ENCODE assay signal across 1 cellular context in the genomic region with DNA sequence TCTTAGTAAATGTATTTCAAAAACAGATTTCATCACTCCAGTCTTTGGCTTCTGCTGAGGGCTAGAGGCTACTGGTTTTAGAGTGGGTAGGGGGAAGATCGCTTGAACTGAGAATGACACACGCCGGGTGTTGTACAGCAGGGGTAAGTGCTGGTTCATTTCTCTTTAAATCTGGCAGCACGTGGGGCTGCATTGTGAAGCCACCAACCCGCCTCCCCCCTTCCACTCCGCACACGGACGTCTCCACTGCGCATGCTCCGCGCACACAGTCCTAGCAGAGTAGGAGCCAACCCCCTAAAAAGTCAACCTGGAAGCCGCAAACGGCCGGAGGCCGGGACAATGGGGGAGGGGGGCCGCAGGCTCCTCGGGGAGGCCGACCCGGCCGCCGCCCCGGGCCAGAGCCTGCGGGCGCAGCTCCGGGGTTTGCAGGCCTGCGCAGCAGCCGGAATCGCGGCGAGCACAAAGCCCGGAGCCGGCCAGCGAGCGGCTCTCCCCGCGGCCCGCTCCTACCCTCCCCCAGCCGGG.
A peak's percentile ranks its signal among the peaks of the same experiment; 100 is the strongest.
TF ChIP-seq lines count a peak whose summit lies in the region.

No MANE protein-coding gene starts in this region.

TF ChIP-seq in K562, 482 proteins besides CTCF, POLR2A, EP300 and RAD21 (continued from another document and continues in another):
- no peak for TF ChIP-seq ZBTB5 (IDR thresholded peaks at IDR 0.05)
- TF ChIP-seq, protein P1, sequence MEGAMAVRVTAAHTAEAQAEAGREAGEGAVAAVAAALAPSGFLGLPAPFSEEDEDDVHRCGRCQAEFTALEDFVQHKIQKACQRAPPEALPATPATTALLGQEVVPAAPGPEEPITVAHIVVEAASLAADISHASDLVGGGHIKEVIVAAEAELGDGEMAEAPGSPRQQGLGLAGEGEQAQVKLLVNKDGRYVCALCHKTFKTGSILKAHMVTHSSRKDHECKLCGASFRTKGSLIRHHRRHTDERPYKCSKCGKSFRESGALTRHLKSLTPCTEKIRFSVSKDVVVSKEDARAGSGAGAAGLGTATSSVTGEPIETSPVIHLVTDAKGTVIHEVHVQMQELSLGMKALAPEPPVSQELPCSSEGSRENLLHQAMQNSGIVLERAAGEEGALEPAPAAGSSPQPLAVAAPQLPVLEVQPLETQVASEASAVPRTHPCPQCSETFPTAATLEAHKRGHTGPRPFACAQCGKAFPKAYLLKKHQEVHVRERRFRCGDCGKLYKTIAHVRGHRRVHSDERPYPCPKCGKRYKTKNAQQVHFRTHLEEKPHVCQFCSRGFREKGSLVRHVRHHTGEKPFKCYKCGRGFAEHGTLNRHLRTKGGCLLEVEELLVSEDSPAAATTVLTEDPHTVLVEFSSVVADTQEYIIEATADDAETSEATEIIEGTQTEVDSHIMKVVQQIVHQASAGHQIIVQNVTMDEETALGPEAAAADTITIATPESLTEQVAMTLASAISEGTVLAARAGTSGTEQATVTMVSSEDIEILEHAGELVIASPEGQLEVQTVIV (CRISPR knock-in tag; IDR thresholded peaks at IDR 0.05; ENCODE audit: borderline replicate concordance): no peak
- TF ChIP-seq, protein P2, sequence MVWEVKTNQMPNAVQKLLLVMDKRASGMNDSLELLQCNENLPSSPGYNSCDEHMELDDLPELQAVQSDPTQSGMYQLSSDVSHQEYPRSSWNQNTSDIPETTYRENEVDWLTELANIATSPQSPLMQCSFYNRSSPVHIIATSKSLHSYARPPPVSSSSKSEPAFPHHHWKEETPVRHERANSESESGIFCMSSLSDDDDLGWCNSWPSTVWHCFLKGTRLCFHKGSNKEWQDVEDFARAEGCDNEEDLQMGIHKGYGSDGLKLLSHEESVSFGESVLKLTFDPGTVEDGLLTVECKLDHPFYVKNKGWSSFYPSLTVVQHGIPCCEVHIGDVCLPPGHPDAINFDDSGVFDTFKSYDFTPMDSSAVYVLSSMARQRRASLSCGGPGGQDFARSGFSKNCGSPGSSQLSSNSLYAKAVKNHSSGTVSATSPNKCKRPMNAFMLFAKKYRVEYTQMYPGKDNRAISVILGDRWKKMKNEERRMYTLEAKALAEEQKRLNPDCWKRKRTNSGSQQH (CRISPR knock-in tag; IDR thresholded peaks at IDR 0.05): no peak
- no peak for TF ChIP-seq HLTF (IDR thresholded peaks at IDR 0.05)
- no peak for TF ChIP-seq SP1 (CRISPR knock-in tag; IDR thresholded peaks at IDR 0.05)
- no peak for TF ChIP-seq GATA2 (CRISPR knock-in tag; IDR thresholded peaks at IDR 0.05)
- no peak for TF ChIP-seq BRF1 (IDR thresholded peaks at IDR 0.05; ENCODE audit: borderline replicate concordance, extremely low read depth, insufficient read length)
- no peak for TF ChIP-seq CC2D1A (IDR thresholded peaks at IDR 0.05)
- TF ChIP-seq FOXJ2 (tag; IDR thresholded peaks at IDR 0.05): no peak
- TF ChIP-seq SLC30A9 (CRISPR knock-in tag; IDR thresholded peaks at IDR 0.05): no peak
- no peak for TF ChIP-seq TCF7L2 (IDR thresholded peaks at IDR 0.05; ENCODE audit: low read depth, low read length)
- TF ChIP-seq ZNF695 (CRISPR knock-in tag; IDR thresholded peaks at IDR 0.05): no peak
- TF ChIP-seq ZNF408 (CRISPR knock-in tag; IDR thresholded peaks at IDR 0.05; ENCODE audit: low read depth): no peak
- TF ChIP-seq ZBTB17 (CRISPR knock-in tag; IDR thresholded peaks at IDR 0.05): 0 out of 2 replicates have a peak, but pooled peaks have one; percentile 12
- no peak for TF ChIP-seq ARHGAP35 (IDR thresholded peaks at IDR 0.05; ENCODE audit: partially characterized antibody)
- no peak for TF ChIP-seq FOXA3 (CRISPR knock-in tag; conservative IDR thresholded peaks at IDR 0.05 in 1 of 2, IDR thresholded peaks at IDR 0.05 in 1 of 2)
- TF ChIP-seq HNRNPK (IDR thresholded peaks at IDR 0.05; ENCODE audit: low read depth, low read length, poor library complexity, severe bottlenecking): no peak
- TF ChIP-seq, protein P3, sequence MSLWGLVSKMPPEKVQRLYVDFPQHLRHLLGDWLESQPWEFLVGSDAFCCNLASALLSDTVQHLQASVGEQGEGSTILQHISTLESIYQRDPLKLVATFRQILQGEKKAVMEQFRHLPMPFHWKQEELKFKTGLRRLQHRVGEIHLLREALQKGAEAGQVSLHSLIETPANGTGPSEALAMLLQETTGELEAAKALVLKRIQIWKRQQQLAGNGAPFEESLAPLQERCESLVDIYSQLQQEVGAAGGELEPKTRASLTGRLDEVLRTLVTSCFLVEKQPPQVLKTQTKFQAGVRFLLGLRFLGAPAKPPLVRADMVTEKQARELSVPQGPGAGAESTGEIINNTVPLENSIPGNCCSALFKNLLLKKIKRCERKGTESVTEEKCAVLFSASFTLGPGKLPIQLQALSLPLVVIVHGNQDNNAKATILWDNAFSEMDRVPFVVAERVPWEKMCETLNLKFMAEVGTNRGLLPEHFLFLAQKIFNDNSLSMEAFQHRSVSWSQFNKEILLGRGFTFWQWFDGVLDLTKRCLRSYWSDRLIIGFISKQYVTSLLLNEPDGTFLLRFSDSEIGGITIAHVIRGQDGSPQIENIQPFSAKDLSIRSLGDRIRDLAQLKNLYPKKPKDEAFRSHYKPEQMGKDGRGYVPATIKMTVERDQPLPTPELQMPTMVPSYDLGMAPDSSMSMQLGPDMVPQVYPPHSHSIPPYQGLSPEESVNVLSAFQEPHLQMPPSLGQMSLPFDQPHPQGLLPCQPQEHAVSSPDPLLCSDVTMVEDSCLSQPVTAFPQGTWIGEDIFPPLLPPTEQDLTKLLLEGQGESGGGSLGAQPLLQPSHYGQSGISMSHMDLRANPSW (CRISPR knock-in tag; IDR thresholded peaks at IDR 0.05): no peak
- no peak for TF ChIP-seq RBM39 (optimal IDR thresholded peaks at IDR 0.05; ENCODE audit: low read depth, low read length)
- TF ChIP-seq PHB2 (IDR thresholded peaks at IDR 0.05; ENCODE audit: low read depth): no peak
- TF ChIP-seq STAT5B (CRISPR knock-in tag; IDR thresholded peaks at IDR 0.05): no peak
- no peak for TF ChIP-seq HDAC3 (IDR thresholded peaks at IDR 0.05; ENCODE audit: borderline replicate concordance, partially characterized antibody)
- no peak for TF ChIP-seq POLR2AphosphoS2 (IDR thresholded peaks at IDR 0.05; ENCODE audit: low read length)
- TF ChIP-seq FOXK1 (CRISPR knock-in tag; IDR thresholded peaks at IDR 0.05; ENCODE audit: borderline replicate concordance): no peak
- no peak for TF ChIP-seq TCF15 (CRISPR knock-in tag; IDR thresholded peaks at IDR 0.05)
- TF ChIP-seq RNF2 (IDR thresholded peaks at IDR 0.05): no peak
- no peak for TF ChIP-seq ZNF583 (CRISPR knock-in tag; IDR thresholded peaks at IDR 0.05)
- TF ChIP-seq RBM17 (IDR thresholded peaks at IDR 0.05; ENCODE audit: borderline replicate concordance, low read depth, low read length): no peak
- TF ChIP-seq ETV1 (tag; conservative IDR thresholded peaks at IDR 0.05; ENCODE audit: low read depth): no peak
- TF ChIP-seq ZNF586 (CRISPR knock-in tag; conservative IDR thresholded peaks at IDR 0.05): no peak
- TF ChIP-seq RBBP5 (IDR thresholded peaks at IDR 0.05; ENCODE audit: borderline replicate concordance, insufficient read depth, low read length, poor library complexity, severe bottlenecking): no peak
- no peak for TF ChIP-seq EGR1 (conservative IDR thresholded peaks at IDR 0.05)
- no peak for TF ChIP-seq ZNF431 (CRISPR knock-in tag; IDR thresholded peaks at IDR 0.05)
- TF ChIP-seq ZNF143 (CRISPR knock-in tag; IDR thresholded peaks at IDR 0.05): no peak
- no peak for TF ChIP-seq NFXL1 (CRISPR knock-in tag; IDR thresholded peaks at IDR 0.05)
- TF ChIP-seq MLX (CRISPR knock-in tag; conservative IDR thresholded peaks at IDR 0.05): no peak
- TF ChIP-seq, protein P4, sequence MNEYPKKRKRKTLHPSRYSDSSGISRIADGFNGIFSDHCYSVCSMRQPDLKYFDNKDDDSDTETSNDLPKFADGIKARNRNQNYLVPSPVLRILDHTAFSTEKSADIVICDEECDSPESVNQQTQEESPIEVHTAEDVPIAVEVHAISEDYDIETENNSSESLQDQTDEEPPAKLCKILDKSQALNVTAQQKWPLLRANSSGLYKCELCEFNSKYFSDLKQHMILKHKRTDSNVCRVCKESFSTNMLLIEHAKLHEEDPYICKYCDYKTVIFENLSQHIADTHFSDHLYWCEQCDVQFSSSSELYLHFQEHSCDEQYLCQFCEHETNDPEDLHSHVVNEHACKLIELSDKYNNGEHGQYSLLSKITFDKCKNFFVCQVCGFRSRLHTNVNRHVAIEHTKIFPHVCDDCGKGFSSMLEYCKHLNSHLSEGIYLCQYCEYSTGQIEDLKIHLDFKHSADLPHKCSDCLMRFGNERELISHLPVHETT (CRISPR knock-in tag; conservative IDR thresholded peaks at IDR 0.05 in 1 of 2, IDR thresholded peaks at IDR 0.05 in 1 of 2): no peak
- TF ChIP-seq, protein P5, sequence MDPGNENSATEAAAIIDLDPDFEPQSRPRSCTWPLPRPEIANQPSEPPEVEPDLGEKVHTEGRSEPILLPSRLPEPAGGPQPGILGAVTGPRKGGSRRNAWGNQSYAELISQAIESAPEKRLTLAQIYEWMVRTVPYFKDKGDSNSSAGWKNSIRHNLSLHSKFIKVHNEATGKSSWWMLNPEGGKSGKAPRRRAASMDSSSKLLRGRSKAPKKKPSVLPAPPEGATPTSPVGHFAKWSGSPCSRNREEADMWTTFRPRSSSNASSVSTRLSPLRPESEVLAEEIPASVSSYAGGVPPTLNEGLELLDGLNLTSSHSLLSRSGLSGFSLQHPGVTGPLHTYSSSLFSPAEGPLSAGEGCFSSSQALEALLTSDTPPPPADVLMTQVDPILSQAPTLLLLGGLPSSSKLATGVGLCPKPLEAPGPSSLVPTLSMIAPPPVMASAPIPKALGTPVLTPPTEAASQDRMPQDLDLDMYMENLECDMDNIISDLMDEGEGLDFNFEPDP (CRISPR knock-in tag; IDR thresholded peaks at IDR 0.05): no peak
- TF ChIP-seq ZNF347 (CRISPR knock-in tag; IDR thresholded peaks at IDR 0.05; ENCODE audit: low read depth): no peak
- no peak for TF ChIP-seq TRIM24 (IDR thresholded peaks at IDR 0.05)
- TF ChIP-seq NELFE (IDR thresholded peaks at IDR 0.05; ENCODE audit: insufficient read depth, insufficient read length): no peak
- no peak for TF ChIP-seq MEF2D (tag; conservative IDR thresholded peaks at IDR 0.05; ENCODE audit: low read depth)
- no peak for TF ChIP-seq ZNF165 (CRISPR knock-in tag; IDR thresholded peaks at IDR 0.05; ENCODE audit: borderline replicate concordance)
